Comparison of ENCODE assay signal across 8 cellular contexts in the genomic region with DNA sequence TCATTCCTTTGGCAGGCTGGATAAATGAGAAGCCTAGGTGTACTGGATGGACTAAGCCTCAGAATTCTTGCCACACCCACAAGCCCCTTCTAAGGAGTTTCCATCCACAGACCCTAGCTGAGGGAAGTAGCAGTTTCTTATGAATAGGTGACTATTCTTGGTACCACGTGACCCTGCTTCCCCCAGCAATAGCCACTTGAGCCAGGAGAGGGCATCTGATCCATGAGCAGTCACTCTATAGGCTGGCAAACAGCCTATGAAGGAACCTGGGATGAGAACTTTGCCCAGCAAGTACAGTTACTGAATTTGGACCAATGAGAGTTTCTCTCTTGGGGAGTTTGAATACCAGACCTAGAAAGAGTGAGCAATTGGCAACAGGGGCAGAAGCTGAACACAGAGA.
DNase-seq lines count a peak whose midpoint lies in the region; ATAC-seq lines count a peak whose summit lies in the region.

No MANE protein-coding gene starts in this region.

- intact Hi-C loops in left colon (cut with DNase I, micrococcal nuclease) = no loop called here

- peak; percentile 92 for ATAC-seq in GM19463 (IDR thresholded peaks at IDR 0.05; ENCODE audit: unreplicated experiment)
- ATAC-seq in HG03469 (IDR thresholded peaks at IDR 0.05; ENCODE audit: unreplicated experiment) = peak; percentile 75
- ATAC-seq in left colon = peak; percentile 66

- DNase-seq in ELF-1 (ENCODE audit: low read depth, low spot score) (peak; percentile 54), SK-N-DZ (ENCODE audit: low spot score) (peak; percentile 43), left colon (no peak), epidermal melanocyte (ENCODE audit: insufficient read length, low spot score) (no peak), mucosa of gallbladder (ENCODE audit: low spot score) (no peak), hypothalamus (lab: John Stamatoyannopoulos, UW) (no peak)

Comparison
In these comparisons a context has a peak if more than half of its experiments do, and no peak if none do; other contexts are left out.
1. DNase-seq: peak in ELF-1 (single experiment) and SK-N-DZ (single experiment); none in left colon (0 of 2), epidermal melanocyte (single experiment), mucosa of gallbladder (single experiment) and hypothalamus (0 of 51).
2. Peak in every context shown above with its lines, with median percentiles within 50 percentile points of each other: ATAC-seq.